ENCODE assay signal across 31 cellular contexts in the genomic region with DNA sequence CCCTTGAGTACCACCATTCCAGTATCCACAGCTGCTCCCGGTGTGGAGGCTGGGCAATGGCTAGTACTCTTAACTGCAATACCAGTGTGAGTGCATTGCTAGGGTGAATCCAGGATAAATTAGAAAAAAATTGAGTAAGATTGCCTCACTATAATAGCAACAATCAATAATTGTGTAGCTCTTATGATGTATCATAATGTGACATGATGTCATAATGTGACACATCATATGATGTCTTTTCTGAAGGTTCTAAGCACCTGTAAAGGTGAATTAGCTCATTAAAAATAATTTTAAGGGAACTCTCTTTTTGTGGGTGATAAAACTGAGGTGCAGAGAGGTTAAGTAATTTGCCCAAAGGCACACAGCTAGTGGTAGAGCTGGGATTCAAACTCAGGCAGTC.
"Had no signal": no experiment of that assay in that cellular context is flagged by ENCODE, and none has a peak within 500 bp of the region (broad histone marks: within the 10 kb centered on the region; RNA-seq: fewer than 3 reads in every experiment).

No MANE protein-coding gene starts in this region.

- H3K9me3 Mint-ChIP-seq: memory B cell, neural crest cell had no signal

- H3K4me3 Mint-ChIP-seq: immature natural killer cell; memory B cell; naive thymus-derived CD8-positive, alpha-beta T cell; nephron; neural crest cell; stimulated activated naive B cell treated with anti-CD40 and anti-IgM and Interleukin-4, amounts not matched to agents 10 μg/mL and 1 μg/mL and 100 μg/mL, for 72 hours had no signal

- H3K9me3 ChIP-seq: left ventricle myocardium inferior, pancreas, prostate gland, stomach, testis, thyroid gland, transverse colon, upper lobe of right lung had no signal

- H3K4me1 Mint-ChIP-seq: immature natural killer cell; memory B cell; naive thymus-derived CD8-positive, alpha-beta T cell; neural crest cell; stimulated activated naive B cell treated with anti-CD40 and anti-IgM and Interleukin-4, amounts not matched to agents 10 μg/mL and 1 μg/mL and 100 μg/mL, for 72 hours had no signal

- DNase-seq: hypothalamus; immature natural killer cell; kidney; left colon; left ventricle myocardium inferior; naive thymus-derived CD8-positive, alpha-beta T cell; nucleus accumbens; pancreas; posterior cingulate gyrus; retina; right cardiac atrium; stimulated activated CD4-positive, alpha-beta T cell treated with anti-CD3 and anti-CD28 coated beads, Interleukin-12 subunit alpha, Interleukin-12 subunit beta, amount 100 ng/mL, for 4 hours; stimulated activated CD4-positive, alpha-beta T cell treated with anti-CD3 and anti-CD28 coated beads, Interleukin-15, amount 100 ng/mL, for 24 hours; stimulated activated CD4-positive, alpha-beta T cell treated with anti-CD3 and anti-CD28 coated beads, Interleukin-2, amount 100 ng/mL, for 24 hours; stimulated activated CD4-positive, alpha-beta T cell treated with anti-CD3 and anti-CD28 coated beads, Interleukin-4, amount 100 ng/mL, for 1 hour; stimulated activated naive B cell treated with anti-CD40 and anti-IgM and Interleukin-4, amounts not matched to agents 10 μg/mL and 1 μg/mL and 100 μg/mL, for 72 hours; stimulated activated naive CD8-positive, alpha-beta T cell treated with anti-CD3 and anti-CD28 coated beads, Interleukin-15, Interleukin-2, amounts not matched to agents 100 U/mL and 50 U/mL, for 24 hours; stomach; testis; thyroid gland; transverse colon; upper lobe of right lung had no signal

- H3K27ac ChIP-seq: left ventricle myocardium inferior, pancreas, prostate gland, skin epidermis, stomach, thyroid gland, transverse colon, upper lobe of right lung had no signal

- ATAC-seq: left colon; naive thymus-derived CD8-positive, alpha-beta T cell; pancreas; right cardiac atrium; sciatic nerve; stimulated activated naive B cell treated with anti-CD40 and anti-IgM and Interleukin-4, amounts not matched to agents 10 μg/mL and 1 μg/mL and 100 μg/mL, for 72 hours; stimulated activated naive CD8-positive, alpha-beta T cell treated with anti-CD3 and anti-CD28 coated beads, Interleukin-15, Interleukin-2, amounts not matched to agents 100 U/mL and 50 U/mL, for 24 hours; upper lobe of right lung had no signal

- H3K36me3 ChIP-seq: left ventricle myocardium inferior, pancreas, prostate gland, stomach, thyroid gland, transverse colon, upper lobe of right lung had no signal

- H3K4me1 ChIP-seq: left ventricle myocardium inferior, pancreas, prostate gland, stomach, thyroid gland, transverse colon, upper lobe of right lung had no signal

- H3K4me3 ChIP-seq: left ventricle myocardium inferior, lung, pancreas, prostate gland, skin epidermis, stomach, testis, thyroid gland, transverse colon, upper lobe of right lung had no signal

- H3K27me3 ChIP-seq: testis, thyroid gland, transverse colon, upper lobe of right lung had no signal

- H3K27ac Mint-ChIP-seq: immature natural killer cell; memory B cell; naive thymus-derived CD8-positive, alpha-beta T cell; nephron; stimulated activated naive B cell treated with anti-CD40 and anti-IgM and Interleukin-4, amounts not matched to agents 10 μg/mL and 1 μg/mL and 100 μg/mL, for 72 hours had no signal

- FAIRE-seq: islet of Langerhans, kidney, pancreas, urothelium cell line had no signal

- H3K36me3 Mint-ChIP-seq: immature natural killer cell; memory B cell; naive thymus-derived CD8-positive, alpha-beta T cell; stimulated activated naive B cell treated with anti-CD40 and anti-IgM and Interleukin-4, amounts not matched to agents 10 μg/mL and 1 μg/mL and 100 μg/mL, for 72 hours had no signal
